16 cellular contexts compared by ENCODE assay signal in the genomic region with DNA sequence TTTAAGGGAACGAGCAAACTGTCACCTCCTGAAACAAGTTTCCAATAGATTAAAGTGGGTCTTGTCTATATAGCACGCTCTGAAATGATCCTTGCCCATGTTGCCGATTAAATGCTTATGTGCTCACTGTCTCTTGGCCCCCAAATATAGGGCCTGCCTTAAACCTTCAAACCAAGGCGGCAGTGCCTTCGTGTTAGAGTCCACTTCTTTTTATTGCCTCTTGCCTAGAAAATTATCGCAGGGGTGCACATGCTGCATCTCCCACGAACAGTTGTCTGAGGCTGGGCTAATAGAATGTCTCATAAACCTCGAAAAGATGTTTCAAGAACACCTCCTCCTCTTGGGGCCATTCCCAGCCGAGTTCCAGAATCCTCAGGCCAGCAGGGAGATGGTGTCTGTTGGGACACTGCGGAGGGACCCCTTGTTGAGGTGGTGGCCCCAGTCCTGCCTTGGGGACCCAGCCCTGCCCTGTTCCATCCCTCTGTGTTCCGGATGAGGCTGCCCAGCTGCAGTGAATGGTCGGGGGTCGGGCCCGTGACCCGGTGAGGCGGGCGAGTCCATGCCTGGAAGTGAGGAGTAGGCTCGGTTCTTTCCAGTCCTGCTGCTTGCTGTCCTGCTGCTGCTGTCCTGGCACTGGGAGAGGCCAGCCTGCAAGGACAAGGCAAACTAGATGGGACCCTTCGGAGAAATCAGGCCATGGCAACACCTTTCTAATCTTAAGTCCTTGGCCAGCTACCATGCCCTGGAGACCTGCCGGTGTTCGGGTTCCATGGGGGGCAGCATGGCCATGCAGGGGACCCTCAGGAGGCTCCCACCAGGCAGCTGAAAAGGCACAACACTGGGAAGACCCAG.
"Had no signal": no experiment of that assay in that cellular context is flagged by ENCODE, and none has a peak within 500 bp of the region (broad histone marks: within the 10 kb centered on the region; RNA-seq: fewer than 3 reads in every experiment).

No MANE protein-coding gene starts in this region.

- H3K27me3 ChIP-seq: hepatocyte, upper lobe of left lung had no signal

- H3K36me3 ChIP-seq: lower lobe of right lung, upper lobe of left lung had no signal

- H3K4me3 Mint-ChIP-seq: activated CD4-positive, alpha-beta T cell treated with anti-CD3 and anti-CD28 coated beads, Interleukin-2, amount 10 ng/mL, durations not matched to agents 24 days and 14 days; effector memory CD8-positive, alpha-beta T cell; naive thymus-derived CD4-positive, alpha-beta T cell had no signal

- ATAC-seq: effector memory CD8-positive, alpha-beta T cell; lower lobe of right lung; naive thymus-derived CD4-positive, alpha-beta T cell; psoas muscle; stimulated activated naive CD8-positive, alpha-beta T cell treated with anti-CD3 and anti-CD28 coated beads, Interleukin-15, Interleukin-2, amounts not matched to agents 100 U/mL and 50 U/mL, for 24 hours had no signal

- H2AFZ ChIP-seq: hepatocyte had no signal

- DNase-seq: activated CD4-positive, alpha-beta T cell treated with anti-CD3 and anti-CD28 coated beads, Interleukin-2, amount 10 ng/mL, durations not matched to agents 24 days and 14 days; activated CD8-positive, alpha-beta memory T cell treated with anti-CD3 and anti-CD28 coated beads for 24 hours; activated naive CD4-positive, alpha-beta T cell treated with anti-CD3 and anti-CD28 coated beads, Interleukin-2, amount 50 U/mL, for 16 hours; caudate nucleus; cortex of kidney; effector memory CD8-positive, alpha-beta T cell; kidney glomerular epithelial cell; lower lobe of right lung; naive thymus-derived CD4-positive, alpha-beta T cell; stimulated activated CD4-positive, alpha-beta T cell treated with anti-CD3 and anti-CD28 coated beads, Interleukin-4, amount 100 ng/mL, for 1 hour; stimulated activated CD8-positive, alpha-beta memory T cell treated with anti-CD3 and anti-CD28 coated beads, Interleukin-4, amount 100 ng/mL, for 48 hours; stimulated activated naive CD8-positive, alpha-beta T cell treated with anti-CD3 and anti-CD28 coated beads, Interleukin-15, Interleukin-2, amounts not matched to agents 100 U/mL and 50 U/mL, for 24 hours; upper lobe of left lung had no signal

- H3K9me3 Mint-ChIP-seq: activated CD4-positive, alpha-beta T cell treated with anti-CD3 and anti-CD28 coated beads, Interleukin-2, amount 10 ng/mL, durations not matched to agents 24 days and 14 days; effector memory CD8-positive, alpha-beta T cell had no signal

- H3K27ac ChIP-seq: hepatocyte, lower lobe of right lung, psoas muscle had no signal

- H3K4me2 ChIP-seq: hepatocyte had no signal

- H3K4me3 ChIP-seq: hepatocyte, lower lobe of right lung, psoas muscle, upper lobe of left lung had no signal

- H3K9me3 ChIP-seq: lower lobe of right lung, psoas muscle had no signal

- H3K27ac Mint-ChIP-seq: activated CD4-positive, alpha-beta T cell treated with anti-CD3 and anti-CD28 coated beads, Interleukin-2, amount 10 ng/mL, durations not matched to agents 24 days and 14 days; activated T-helper 2 cell treated with anti-CD3 and anti-CD28 coated beads, Interferon-gamma antibody, Interleukin-2, Interleukin-4, amounts not matched to agents 10 μg/mL and 5 μg/mL and 100 μg/mL, durations not matched to agents 14 hours and 24 hours and 36 hours; effector memory CD8-positive, alpha-beta T cell; naive thymus-derived CD4-positive, alpha-beta T cell had no signal

- H3K79me2 ChIP-seq: hepatocyte had no signal
